8 cellular contexts compared by ENCODE assay signal in the genomic region with DNA sequence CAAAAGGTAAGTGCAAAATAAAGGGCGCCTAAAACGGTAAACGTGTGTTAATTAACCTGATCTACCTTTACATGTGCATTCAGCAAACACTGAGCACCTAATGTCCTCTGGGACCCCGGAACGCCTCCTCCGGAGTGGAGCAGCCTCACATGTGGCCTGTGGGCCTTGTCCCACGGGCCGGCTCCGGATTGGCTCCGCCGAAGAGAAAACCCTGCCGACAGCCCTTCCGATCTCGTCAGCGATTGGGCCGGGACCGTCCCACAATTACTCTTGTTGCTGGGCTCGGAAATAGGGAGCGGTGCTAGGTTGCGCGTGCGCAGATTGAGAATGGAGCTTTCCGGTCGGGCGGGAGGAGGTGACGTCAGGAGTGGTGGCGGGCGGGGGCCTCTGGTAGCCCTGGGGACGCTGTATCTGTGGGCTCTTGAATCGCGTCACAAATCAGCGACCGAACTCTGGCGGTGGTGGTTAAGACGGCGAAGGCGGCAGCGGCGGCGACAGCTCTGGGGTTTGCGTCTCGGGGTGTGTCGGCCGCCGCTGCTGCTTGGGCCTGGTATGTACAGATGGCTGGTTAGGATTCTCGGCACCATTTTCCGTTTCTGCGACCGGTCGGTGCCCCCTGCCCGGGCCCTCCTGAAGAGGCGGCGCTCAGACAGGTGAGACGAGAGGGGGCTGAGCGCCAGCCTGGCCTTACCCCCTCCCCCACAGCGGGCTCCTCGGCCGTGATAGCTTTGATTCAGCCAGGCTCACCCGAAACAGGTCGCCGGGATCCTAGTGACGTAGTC. TPM values are rescaled to one million over a fixed set of nuclear protein-coding genes. Genes with fewer than 3 reads are reported as not detected.
DNase-seq lines count a peak whose midpoint lies in the region; ATAC-seq and TF ChIP-seq lines count a peak whose summit lies in the region.

A gene (plus strand): TSS at position 434 of the 782 bp plus-strand sequence. CDS start 119 bp downstream, at position 553.

- H3K4me1 ChIP-seq in prostate gland (replicated peaks) (no peaks in the 10 kb centered on the region), urinary bladder (ENCODE audit: insufficient read depth) (no peaks in the 10 kb centered on the region)

- DNase-seq in NCI-H187 treated with DMSO at 0.1 percent for 48 hours (lab: John Stamatoyannopoulos, UW) (peak; percentile 90), anterior cingulate cortex (lab: John Stamatoyannopoulos, UW) (peak; percentile 92 to 100 (median 99)), left ventricle myocardium superior (peak; percentile 99), prostate gland (ENCODE audit: low spot score) (peak; percentile 99)

- WGBS in prostate gland: under 1% methylated on average over 43 of the region's 62 CpGs
- WGBS in urinary bladder: under 1% methylated on average over 62 of the region's 62 CpGs

- TF ChIP-seq POLR2A in prostate gland (IDR thresholded peaks at IDR 0.05): peak; percentile 76

- no peaks in the 10 kb centered on the region for H3K27me3 ChIP-seq in prostate gland (replicated peaks; ENCODE audit: insufficient read depth)

- TF ChIP-seq CTCF in prostate gland (IDR thresholded peaks at IDR 0.05): no peak

- no peaks in the 10 kb centered on the region for H3K9me3 ChIP-seq in prostate gland

- peak within 1 kb of the TSS; percentile 82 for H3K4me3 ChIP-seq in prostate gland
- peak within 1 kb of the TSS; percentile 78 for H3K4me3 ChIP-seq in urinary bladder (ENCODE audit: low read depth, low read length)

- H3K27ac ChIP-seq in prostate gland (peak within 1 kb of the TSS; percentile 95 to 97), urinary bladder (ENCODE audit: low read depth) (peak within 1 kb of the TSS; percentile 94)

- intact Hi-C loops in T-helper 2 cell treated with Interferon-gamma antibody and Interleukin-4, amounts not matched to agents 100 ng/mL and 5 ng/mL, for 36 hours (cut with micrococcal nuclease): loop anchor here (1.0 to 2.0 kb wide), 5 partner anchors 87 to 984 kb away; a partner anchor contains a TSS
- intact Hi-C loops in left ventricle myocardium superior (cut with micrococcal nuclease) (no loop called here), prostate gland (cut with DNase I) (no loop called here)

- H3K36me3 ChIP-seq in prostate gland: no peaks in the 10 kb centered on the region
- H3K36me3 ChIP-seq in urinary bladder (ENCODE audit: insufficient read depth): no peaks in the 10 kb centered on the region

- ATAC-seq in GM18499 (IDR thresholded peaks at IDR 0.05; ENCODE audit: insufficient read depth, unreplicated experiment) (peak; percentile 88), HG02943 (IDR thresholded peaks at IDR 0.05; ENCODE audit: low read depth, unreplicated experiment) (peak; percentile 99), left ventricle myocardium superior (peak; percentile 98)

RNA-seq across cellular contexts. Expression of the gene that starts here (rescaled TPM):
- 29.8 and 31.6 TPM in 2 replicates for total RNA-seq in T-helper 2 cell treated with Interferon-gamma antibody and Interleukin-4, amounts not matched to agents 100 ng/mL and 5 ng/mL, for 36 hours
- 25.1 TPM for total RNA-seq in left ventricle myocardium superior
- total RNA-seq in prostate gland: 10 to 100 TPM; 25.3 to 27.0 TPM
- total RNA-seq in urinary bladder: 45.7 TPM
- polyA plus RNA-seq in urinary bladder: 21.9 TPM

Comparison
In these comparisons a context has a peak if more than half of its experiments do, and no peak if none do; other contexts are left out.
1. Peak in every context shown above with its lines: DNase-seq, ATAC-seq, H3K4me3 ChIP-seq and H3K27ac ChIP-seq.